ENCODE assay signal across 17 cellular contexts in genomic region chr11:103069367-103069766, GRCh38. TPM values are rescaled to one million over a fixed set of nuclear protein-coding genes. Genes with fewer than 3 reads are reported as not detected.
DNase-seq lines count a peak whose midpoint lies in the region; ATAC-seq, FAIRE-seq and TF ChIP-seq lines count a peak whose summit lies in the region.
"Had no signal": no experiment of that assay in that cellular context is flagged by ENCODE, and none has a peak within 500 bp of the region (broad histone marks: within the 10 kb centered on the region; RNA-seq: fewer than 3 reads in every experiment).

No MANE protein-coding gene starts in this region.

- H3K27ac Mint-ChIP-seq in stimulated activated naive CD8-positive, alpha-beta T cell treated with anti-CD3 and anti-CD28 coated beads, Interleukin-15, Interleukin-2, amounts not matched to agents 100 ng/mL and 50 ng/mL, for 24 hours, result peak overlapping the region; percentile 66
- peak overlapping the region; percentile 89 for H3K27ac Mint-ChIP-seq in WTC11

- no peak for FAIRE-seq in frontal cortex (lab: Jason Lieb, UNC)
- FAIRE-seq: endothelial cell of umbilical vein had no signal

- POLR2A ChIA-PET in WTC11 (lab: Charles Lee), result no interaction called here

- ATAC-seq in stimulated activated naive CD8-positive, alpha-beta T cell treated with anti-CD3 and anti-CD28 coated beads, Interleukin-15, Interleukin-2, amounts not matched to agents 100 U/mL and 50 U/mL, for 24 hours, result no peak
- ATAC-seq in WTC11 (peak; percentile 89), GM18861 (IDR thresholded peaks at IDR 0.05; ENCODE audit: unreplicated experiment) (no peak)
- ATAC-seq: foreskin keratinocyte, Panc1, SK-N-SH treated with all-trans-retinoic acid at 6 μM for 48 hours had no signal

- DNase-seq in stimulated activated naive CD8-positive, alpha-beta T cell treated with anti-CD3 and anti-CD28 coated beads, Interleukin-15, Interleukin-2, amounts not matched to agents 100 U/mL and 50 U/mL, for 24 hours, result no peak
- no peak for DNase-seq in WTC11 (ENCODE audit: low spot score)
- peak; percentile 4 for DNase-seq in iPS-NIHi11 (ENCODE audit: low spot score)
- DNase-seq in frontal cortex (ENCODE audit: low spot score in 2 of 2), result no peak
- DNase-seq in GM10266 (ENCODE audit: extremely low spot score), result no peak
- DNase-seq: amygdala; DMS79; foreskin keratinocyte; Karpas-422; NCI-H1417 treated with DMSO at 0.1 percent for 48 hours; NCI-H524 treated with DMSO at 0.1 percent for 48 hours; stimulated activated CD4-positive, alpha-beta T cell treated with anti-CD3 and anti-CD28 coated beads, Interleukin-15, amount 100 ng/mL, for 24 hours had no signal

- peaks cover 45% of the 10 kb centered on the region for H3K4me1 Mint-ChIP-seq in stimulated activated naive CD8-positive, alpha-beta T cell treated with anti-CD3 and anti-CD28 coated beads, Interleukin-15, Interleukin-2, amounts not matched to agents 100 ng/mL and 50 ng/mL, for 24 hours (ENCODE audit: low read depth)
- peaks cover 19% of the 10 kb centered on the region for H3K4me1 Mint-ChIP-seq in WTC11

- TF ChIP-seq CTCF in WTC11 (IDR thresholded peaks at IDR 0.05), result no peak
- TF ChIP-seq CTCF in GM10266 (IDR thresholded peaks at IDR 0.05; ENCODE audit: control insufficient read depth, insufficient read depth, low read depth, missing control alignments), result no peak

- peaks cover 65% of the 10 kb centered on the region for H3K36me3 Mint-ChIP-seq in stimulated activated naive CD8-positive, alpha-beta T cell treated with anti-CD3 and anti-CD28 coated beads, Interleukin-15, Interleukin-2, amounts not matched to agents 100 ng/mL and 50 ng/mL, for 24 hours (ENCODE audit: low read depth)
- peaks cover 44% of the 10 kb centered on the region for H3K36me3 Mint-ChIP-seq in WTC11

- CTCF ChIA-PET in WTC11 (lab: Charles Lee), result interaction anchor here (0.8 kb wide), 1 partner anchor 275 kb away, joined by 4 read pairs; no protein-coding TSS in a partner anchor

- no peak overlapping the region for H3K4me3 Mint-ChIP-seq in stimulated activated naive CD8-positive, alpha-beta T cell treated with anti-CD3 and anti-CD28 coated beads, Interleukin-15, Interleukin-2, amounts not matched to agents 100 ng/mL and 50 ng/mL, for 24 hours
- H3K4me3 Mint-ChIP-seq in WTC11, result no peak overlapping the region

- H3K9me3 Mint-ChIP-seq in stimulated activated naive CD8-positive, alpha-beta T cell treated with anti-CD3 and anti-CD28 coated beads, Interleukin-15, Interleukin-2, amounts not matched to agents 100 ng/mL and 50 ng/mL, for 24 hours, result no peaks in the 10 kb centered on the region
- H3K9me3 Mint-ChIP-seq in WTC11, result no peaks in the 10 kb centered on the region

- no peaks in the 10 kb centered on the region for H3K27me3 Mint-ChIP-seq in stimulated activated naive CD8-positive, alpha-beta T cell treated with anti-CD3 and anti-CD28 coated beads, Interleukin-15, Interleukin-2, amounts not matched to agents 100 ng/mL and 50 ng/mL, for 24 hours
- no peaks in the 10 kb centered on the region for H3K27me3 Mint-ChIP-seq in WTC11 (ENCODE audit: low read depth)

TF ChIP-seq in WTC11, 78 proteins besides CTCF, POLR2A, EP300 and RAD21:
- no peak for TF ChIP-seq ATF1 (CRISPR knock-in tag; IDR thresholded peaks at IDR 0.05)
- TF ChIP-seq NFATC4 (CRISPR knock-in tag; IDR thresholded peaks at IDR 0.05), result no peak
- no peak for TF ChIP-seq JUN (CRISPR knock-in tag; IDR thresholded peaks at IDR 0.05)
- no peak for TF ChIP-seq FOXJ3 (CRISPR knock-in tag; IDR thresholded peaks at IDR 0.05; ENCODE audit: borderline replicate concordance)
- TF ChIP-seq NR3C1 (CRISPR knock-in tag; conservative IDR thresholded peaks at IDR 0.05; ENCODE audit: low read depth), result no peak
- no peak for TF ChIP-seq ZNF425 (CRISPR knock-in tag; conservative IDR thresholded peaks at IDR 0.05)
- no peak for TF ChIP-seq ZNF532 (CRISPR knock-in tag; IDR thresholded peaks at IDR 0.05; ENCODE audit: borderline replicate concordance)
- TF ChIP-seq ZBTB43 (CRISPR knock-in tag; IDR thresholded peaks at IDR 0.05), result no peak
- no peak for TF ChIP-seq RELA (CRISPR knock-in tag; IDR thresholded peaks at IDR 0.05; ENCODE audit: borderline replicate concordance)
- no peak for TF ChIP-seq ESRRA (CRISPR knock-in tag; IDR thresholded peaks at IDR 0.05; ENCODE audit: borderline replicate concordance)
- TF ChIP-seq HMGA2 (CRISPR knock-in tag; IDR thresholded peaks at IDR 0.05), result no peak
- no peak for TF ChIP-seq SOX15 (CRISPR knock-in tag; IDR thresholded peaks at IDR 0.05)
- TF ChIP-seq CDX4 (CRISPR knock-in tag; IDR thresholded peaks at IDR 0.05; ENCODE audit: borderline replicate concordance), result no peak
- no peak for TF ChIP-seq ETV6 (CRISPR knock-in tag; IDR thresholded peaks at IDR 0.05)
- TF ChIP-seq PREB (CRISPR knock-in tag; IDR thresholded peaks at IDR 0.05; ENCODE audit: borderline replicate concordance), result no peak

RNA-seq across cellular contexts. Expression of gene DCUN1D5, which starts 22.6 kb away (rescaled TPM):
- total RNA-seq in WTC11 (2021) (75.6 to 98.2 TPM (median 75.9 TPM) in 3 replicates), frontal cortex (55.8 TPM)

RNA-seq across cellular contexts. Expression of gene DYNC2H1, which starts 39.9 kb away (rescaled TPM):
- total RNA-seq in WTC11 (2021), result 13.7 to 17.2 TPM (median 14.9 TPM) in 3 replicates
- total RNA-seq in frontal cortex, result 94.2 TPM
